In genomic region chr11:35618497-35619029, GRCh38 we compare ENCODE assay signal across 8 cellular contexts. TPM values are rescaled to one million over a fixed set of nuclear protein-coding genes. Genes with fewer than 3 reads are reported as not detected.
DNase-seq lines count a peak whose midpoint lies in the region; ATAC-seq and TF ChIP-seq lines count a peak whose summit lies in the region.

No MANE protein-coding gene starts in this region.

- H3F3A ChIP-seq in neural cell (ENCODE audit: insufficient read depth, low read length, poor library complexity, severe bottlenecking), result peaks cover 5% of the 10 kb centered on the region

- TF ChIP-seq CTCF in neural cell (IDR thresholded peaks at IDR 0.05; ENCODE audit: poor library complexity, severe bottlenecking), result no peak

- H3K4me2 ChIP-seq in neural cell (ENCODE audit: low read length), result no peak overlapping the region

- no peaks in the 10 kb centered on the region for H3K36me3 ChIP-seq in neural cell (ENCODE audit: insufficient read depth, low read length)

- H3K27me3 ChIP-seq in neural cell (ENCODE audit: insufficient read depth, low read depth, low read length), result no peaks in the 10 kb centered on the region

- TF ChIP-seq EP300 in neural cell (conservative IDR thresholded peaks at IDR 0.05; ENCODE audit: poor library complexity, severe bottlenecking), result no peak

- H3K79me2 ChIP-seq in neural cell (replicated peaks; ENCODE audit: insufficient read depth, low read length), result peaks cover 34% of the 10 kb centered on the region

- H3K27ac ChIP-seq in neural cell (ENCODE audit: low read length), result peak overlapping the region; percentile 99

- TF ChIP-seq POLR2A in erythroblast (IDR thresholded peaks at IDR 0.05; ENCODE audit: low read length), result no peak

- no peaks in the 10 kb centered on the region for H3K9me2 ChIP-seq in neural cell (ENCODE audit: insufficient read depth, low read length)

- H3K9me3 ChIP-seq in neural cell (ENCODE audit: low read length), result no peaks in the 10 kb centered on the region

- in situ Hi-C loops in G401 (cut with HindIII; ENCODE audit: low sequenced_read_pairs), result no loop called here

- H3K4me3 ChIP-seq in neural cell (ENCODE audit: low read length), result peak overlapping the region; percentile 95

- peak; percentile 51 for ATAC-seq in HG02642 (IDR thresholded peaks at IDR 0.05; ENCODE audit: poor library complexity, unreplicated experiment)

- H3K9ac ChIP-seq in neural cell (ENCODE audit: low read length), result peak overlapping the region; percentile 99

- no peak for TF ChIP-seq RAD21 in neural cell (conservative IDR thresholded peaks at IDR 0.05)

- no peak overlapping the region for H2AFZ ChIP-seq in neural cell (ENCODE audit: low read depth, low read length)

- H4K20me1 ChIP-seq in neural cell (ENCODE audit: insufficient read depth), result no peaks in the 10 kb centered on the region

- peak; percentile 63 for DNase-seq in activated effector memory CD4-positive, alpha-beta T cell treated with anti-CD3 and anti-CD28 coated beads, Interleukin-2, amount 50 U/mL, for 16 hours
- no peak for DNase-seq in activated effector memory CD4-positive, alpha-beta T cell treated with Interleukin-2 at 50 U/mL for 16 hours
- DNase-seq in RKO (ENCODE audit: low spot score), result peak; percentile 53
- peak; percentile 31 to 32 for DNase-seq in erythroblast (lab: John Stamatoyannopoulos, UW)
- DNase-seq in G401 (ENCODE audit: low spot score), result no peak
- no peak for DNase-seq in NOMO-1 treated with dmso at 0.1 percent for 144 hours (lab: John Stamatoyannopoulos, UW; ENCODE audit: unreplicated experiment)

TF ChIP-seq in neural cell, 6 proteins besides CTCF, POLR2A, EP300 and RAD21:
- TF ChIP-seq SMC3 (conservative IDR thresholded peaks at IDR 0.05; ENCODE audit: poor library complexity) (no peak), REST (IDR thresholded peaks at IDR 0.05; ENCODE audit: borderline replicate concordance) (no peak), TAF1 (IDR thresholded peaks at IDR 0.05; ENCODE audit: low read depth) (no peak), MXI1 (conservative IDR thresholded peaks at IDR 0.05; ENCODE audit: poor library complexity, severe bottlenecking) (peak; percentile 58), EZH2 (IDR thresholded peaks at IDR 0.05; ENCODE audit: borderline replicate concordance, insufficient read depth, low read length, poor library complexity, severe bottlenecking) (no peak), POLR2AphosphoS5 (IDR thresholded peaks at IDR 0.05) (no peak)

RNA-seq across cellular contexts. Expression of gene FJX1, which starts 0.3 kb away (rescaled TPM):
- polyA plus RNA-seq in neural cell, result 56.3 and 60.5 TPM in 2 replicates
- polyA minus RNA-seq in neural cell, result 76.6 and 96.9 TPM in 2 replicates
- total RNA-seq in G401 (2014; rRNA removed; shearing (Covaris generic)), result 36.5 and 42.4 TPM in 2 replicates

RNA-seq across cellular contexts. Expression of gene TRIM44, which starts 44.0 kb away (rescaled TPM):
- polyA plus RNA-seq in neural cell, result 14.9 and 17.1 TPM in 2 replicates
- 21.4 and 26.7 TPM in 2 replicates for polyA minus RNA-seq in neural cell
- total RNA-seq in G401 (2014; rRNA removed; shearing (Covaris generic)), result 8.3 and 38.1 TPM in 2 replicates

Comparison
In these comparisons a context has a peak if more than half of its experiments do, and no peak if none do; other contexts are left out.
1. DNase-seq: peak in activated effector memory CD4-positive, alpha-beta T cell treated with anti-CD3 and anti-CD28 coated beads, Interleukin-2, amount 50 U/mL, for 16 hours (single experiment), RKO (single experiment) and erythroblast (2 of 2); none in activated effector memory CD4-positive, alpha-beta T cell treated with Interleukin-2 at 50 U/mL for 16 hours (single experiment), G401 (single experiment) and NOMO-1 treated with dmso at 0.1 percent for 144 hours (single experiment).